Comparison of ENCODE assay signal across 26 cellular contexts in genomic region chr10:131818510-131819234, GRCh38.
DNase-seq lines count a peak whose midpoint lies in the region; ATAC-seq and TF ChIP-seq lines count a peak whose summit lies in the region.
"Had no signal": no experiment of that assay in that cellular context is flagged by ENCODE, and none has a peak within 500 bp of the region (broad histone marks: within the 10 kb centered on the region; RNA-seq: fewer than 3 reads in every experiment).

No MANE protein-coding gene starts in this region.

- no peaks in the 10 kb centered on the region; the same call in 1 of the 2 replicates for H3K9me2 ChIP-seq in GM23338 (ENCODE audit: insufficient read depth)

- H3K9ac ChIP-seq in endodermal cell (ENCODE audit: extremely low read depth, low read length, poor library complexity, severe bottlenecking) (no peak overlapping the region), smooth muscle cell (ENCODE audit: low read depth) (no peak overlapping the region)
- H3K9ac ChIP-seq: GM23248 had no signal

- no peaks in the 10 kb centered on the region for H3K27me3 Mint-ChIP-seq in endodermal cell (ENCODE audit: insufficient read depth)
- peaks cover 8% of the 10 kb centered on the region for H3K27me3 Mint-ChIP-seq in GM23338 (ENCODE audit: insufficient read depth, low read depth, poor library complexity)
- H3K27me3 Mint-ChIP-seq: activated CD4-positive, alpha-beta T cell treated with anti-CD3 and anti-CD28 coated beads, Interleukin-2, amount 10 ng/mL, durations not matched to agents 7 days and 5 days had no signal

- no peaks in the 10 kb centered on the region for H3K9me3 ChIP-seq in left ventricle myocardium inferior (replicated peaks)
- H3K9me3 ChIP-seq in endodermal cell (ENCODE audit: control insufficient read depth, low read length), result no peaks in the 10 kb centered on the region
- no peaks in the 10 kb centered on the region for H3K9me3 ChIP-seq in stomach
- H3K9me3 ChIP-seq in smooth muscle cell (replicated peaks; ENCODE audit: low read depth), result no peaks in the 10 kb centered on the region
- H3K9me3 ChIP-seq: ovary, sigmoid colon had no signal

- H3K36me3 Mint-ChIP-seq in endodermal cell (ENCODE audit: low read depth) (no peaks in the 10 kb centered on the region), GM23338 (ENCODE audit: low read depth) (no peaks in the 10 kb centered on the region)
- H3K36me3 Mint-ChIP-seq: memory B cell; naive B cell; stimulated activated memory B cell treated with anti-CD40 and anti-IgM and Interleukin-4, amounts not matched to agents 10 μg/mL and 1 μg/mL and 100 μg/mL, for 72 hours had no signal

- H3K4me1 ChIP-seq in left ventricle myocardium inferior, result no peaks in the 10 kb centered on the region
- H3K4me1 ChIP-seq in endodermal cell (ENCODE audit: control insufficient read depth, insufficient read depth, low read length), result no peaks in the 10 kb centered on the region
- H3K4me1 ChIP-seq in stomach, result no peaks in the 10 kb centered on the region
- no peaks in the 10 kb centered on the region for H3K4me1 ChIP-seq in GM23338 (ENCODE audit: insufficient read depth)
- H3K4me1 ChIP-seq in smooth muscle cell (ENCODE audit: low read depth), result no peaks in the 10 kb centered on the region
- H3K4me1 ChIP-seq: sigmoid colon had no signal

- H3F3A ChIP-seq in GM23338 (replicated peaks; ENCODE audit: low read depth) (no peaks in the 10 kb centered on the region), smooth muscle cell (ENCODE audit: low read depth) (no peaks in the 10 kb centered on the region)

- TF ChIP-seq CTCF in left ventricle myocardium inferior (IDR thresholded peaks at IDR 0.05; ENCODE audit: borderline replicate concordance) (no peak), endodermal cell (conservative IDR thresholded peaks at IDR 0.05) (no peak), stomach (IDR thresholded peaks at IDR 0.05) (no peak), GM23338 (conservative IDR thresholded peaks at IDR 0.05; ENCODE audit: low read depth in 2 of 2) (no peak), smooth muscle cell (IDR thresholded peaks at IDR 0.05; ENCODE audit: borderline replicate concordance, insufficient read depth, poor library complexity, severe bottlenecking) (no peak)

- H3K27ac ChIP-seq in left ventricle myocardium inferior (replicated peaks), result no peak overlapping the region
- H3K27ac ChIP-seq in endodermal cell (ENCODE audit: low read depth, low read length), result no peak overlapping the region
- H3K27ac ChIP-seq in stomach, result no peak overlapping the region
- no peak overlapping the region for H3K27ac ChIP-seq in GM23338 (ENCODE audit: low read depth)
- no peak overlapping the region for H3K27ac ChIP-seq in smooth muscle cell (ENCODE audit: low read depth)
- H3K27ac ChIP-seq: C4-2B, GM23248, ovary, sigmoid colon had no signal

- intact Hi-C loops in Right ventricle myocardium inferior (cut with DNase I), result no loop called here
- intact Hi-C loops in left ventricle myocardium inferior (cut with micrococcal nuclease), result no loop called here
- intact Hi-C loops in stomach (cut with DNase I; ENCODE audit: low total_unique reads), result no loop called here

- H3K36me3 ChIP-seq in left ventricle myocardium inferior, result no peaks in the 10 kb centered on the region
- no peaks in the 10 kb centered on the region for H3K36me3 ChIP-seq in endodermal cell (ENCODE audit: control insufficient read depth, insufficient read depth, low read length)
- H3K36me3 ChIP-seq in stomach, result no peaks in the 10 kb centered on the region
- H3K36me3 ChIP-seq in GM23338 (ENCODE audit: insufficient read depth), result no peaks in the 10 kb centered on the region
- no peaks in the 10 kb centered on the region for H3K36me3 ChIP-seq in smooth muscle cell (ENCODE audit: low read depth)
- H3K36me3 ChIP-seq: ovary, sigmoid colon had no signal

- H3K27me3 ChIP-seq in left ventricle myocardium inferior (ENCODE audit: low read depth), result peaks cover 83% of the 10 kb centered on the region
- H3K27me3 ChIP-seq in endodermal cell (ENCODE audit: control insufficient read depth, insufficient read depth, low read length, poor library complexity, severe bottlenecking), result no peaks in the 10 kb centered on the region
- H3K27me3 ChIP-seq in stomach, result peaks cover 0 to 74% (median 9%) of the 10 kb centered on the region in 3 donors
- H3K27me3 ChIP-seq in GM23338 (ENCODE audit: insufficient read depth), result no peaks in the 10 kb centered on the region
- peaks cover 10% of the 10 kb centered on the region for H3K27me3 ChIP-seq in smooth muscle cell (ENCODE audit: low read depth)
- H3K27me3 ChIP-seq: ovary had no signal

- H2AFZ ChIP-seq in GM23338 (no peak overlapping the region), smooth muscle cell (ENCODE audit: low read depth) (no peak overlapping the region)
- H2AFZ ChIP-seq: GM23248 had no signal

- TF ChIP-seq EP300 in stomach (IDR thresholded peaks at IDR 0.05), result no peak

- ATAC-seq in Right ventricle myocardium inferior (no peak), GM23338 (no peak)

- H3K4me2 ChIP-seq in GM23338, result no peak overlapping the region
- no peak overlapping the region for H3K4me2 ChIP-seq in smooth muscle cell

- WGBS in endodermal cell (ENCODE audit: insufficient coverage in 1 of 2, insufficient read length in 1 of 2), 2 experiments, result 94% methylated on average over 12 to 22 of the region's 22 CpGs
- 79 to 87% (median 85%) methylated on average over 20 to 22 of the region's 22 CpGs for WGBS in stomach, 5 donors
- WGBS in smooth muscle cell (ENCODE audit: low lambda C conversion rate), result 93% methylated on average over 22 of the region's 22 CpGs

- no peaks in the 10 kb centered on the region for H3K79me2 ChIP-seq in GM23338 (replicated peaks; ENCODE audit: insufficient read depth)
- H3K79me2 ChIP-seq in smooth muscle cell (ENCODE audit: low read depth), result no peaks in the 10 kb centered on the region

- H3K9me3 Mint-ChIP-seq in endodermal cell (no peaks in the 10 kb centered on the region), GM23338 (no peaks in the 10 kb centered on the region)
- H3K9me3 Mint-ChIP-seq: activated CD4-positive, alpha-beta T cell treated with anti-CD3 and anti-CD28 coated beads, Interleukin-2, amount 10 ng/mL, durations not matched to agents 7 days and 5 days; memory B cell; naive B cell had no signal

- no peak overlapping the region for H3K4me3 ChIP-seq in left ventricle myocardium inferior
- no peak overlapping the region for H3K4me3 ChIP-seq in endodermal cell (ENCODE audit: low read length)
- H3K4me3 ChIP-seq in stomach, result no peak overlapping the region
- H3K4me3 ChIP-seq in GM23338, result no peak overlapping the region
- no peak overlapping the region for H3K4me3 ChIP-seq in smooth muscle cell
- H3K4me3 ChIP-seq: GM23248, ovary, sigmoid colon had no signal

- H3K4me1 Mint-ChIP-seq in endodermal cell, result no peaks in the 10 kb centered on the region
- peaks cover 18% of the 10 kb centered on the region for H3K4me1 Mint-ChIP-seq in GM23338
- H3K4me1 Mint-ChIP-seq: activated CD4-positive, alpha-beta T cell treated with anti-CD3 and anti-CD28 coated beads, Interleukin-2, amount 10 ng/mL, durations not matched to agents 7 days and 5 days; memory B cell; naive B cell; stimulated activated memory B cell treated with anti-CD40 and anti-IgM and Interleukin-4, amounts not matched to agents 10 μg/mL and 1 μg/mL and 100 μg/mL, for 72 hours had no signal

- H3K27ac Mint-ChIP-seq in endodermal cell, result no peak overlapping the region
- no peak overlapping the region for H3K27ac Mint-ChIP-seq in GM23338
- H3K27ac Mint-ChIP-seq: activated CD4-positive, alpha-beta T cell treated with anti-CD3 and anti-CD28 coated beads, Interleukin-2, amount 10 ng/mL, durations not matched to agents 7 days and 5 days; memory B cell; naive B cell; stimulated activated memory B cell treated with anti-CD40 and anti-IgM and Interleukin-4, amounts not matched to agents 10 μg/mL and 1 μg/mL and 100 μg/mL, for 72 hours had no signal

- TF ChIP-seq POLR2A in stomach (IDR thresholded peaks at IDR 0.05), result no peak

- no peak overlapping the region for H3K4me3 Mint-ChIP-seq in endodermal cell
- no peak overlapping the region for H3K4me3 Mint-ChIP-seq in GM23338
- H3K4me3 Mint-ChIP-seq: activated CD4-positive, alpha-beta T cell treated with anti-CD3 and anti-CD28 coated beads, Interleukin-2, amount 10 ng/mL, durations not matched to agents 7 days and 5 days; memory B cell; naive B cell; stimulated activated memory B cell treated with anti-CD40 and anti-IgM and Interleukin-4, amounts not matched to agents 10 μg/mL and 1 μg/mL and 100 μg/mL, for 72 hours had no signal

- H4K20me1 ChIP-seq in GM23338 (replicated peaks; ENCODE audit: insufficient read depth) (no peaks in the 10 kb centered on the region), smooth muscle cell (ENCODE audit: low read depth) (no peaks in the 10 kb centered on the region)

- DNase-seq in Right ventricle myocardium inferior (ENCODE audit: missing footprints) (peak; percentile 17), left ventricle myocardium inferior (no peak), NCI-H187 treated with DMSO at 0.1 percent for 48 hours (lab: John Stamatoyannopoulos, UW) (peak; percentile 21), endodermal cell (peak; percentile 36), stomach (peak; percentile 23), GM23338 (ENCODE audit: low spot score) (no peak), smooth muscle cell (lab: John Stamatoyannopoulos, UW; ENCODE audit: unreplicated experiment) (no peak)
- no peak for DNase-seq in central memory CD4-positive, alpha-beta T cell
- DNase-seq: activated CD4-positive, alpha-beta T cell treated with anti-CD3 and anti-CD28 coated beads, Interleukin-2, amount 10 ng/mL, durations not matched to agents 7 days and 5 days; amniotic stem cell; dermis blood vessel endothelial cell; foreskin fibroblast; GF-D8; GM23248; hypothalamus; Karpas-422; naive B cell; NCI-H2171 treated with DMSO at 0.1 percent for 48 hours; NCI-H82; ovary; SIG-M5; sigmoid colon; T-helper 1 cell had no signal

TF ChIP-seq in GM23338, 12 proteins besides CTCF, POLR2A, EP300 and RAD21 (continues in another document):
- TF ChIP-seq ZNF331 (CRISPR knock-in tag; IDR thresholded peaks at IDR 0.05; ENCODE audit: low read depth), result no peak
- TF ChIP-seq POLR2AphosphoS5 (IDR thresholded peaks at IDR 0.05; ENCODE audit: low read depth), result no peak

Comparison
In these comparisons a context has a peak if more than half of its experiments do, and no peak if none do; other contexts are left out.
1. DNase-seq: peak in Right ventricle myocardium inferior (single experiment), NCI-H187 treated with DMSO at 0.1 percent for 48 hours (single experiment), endodermal cell (single experiment) and stomach (single experiment); none in left ventricle myocardium inferior (single experiment), GM23338 (single experiment), central memory CD4-positive, alpha-beta T cell (single experiment) and smooth muscle cell (single experiment).